ENCODE assay signal across 21 cellular contexts in the genomic region with DNA sequence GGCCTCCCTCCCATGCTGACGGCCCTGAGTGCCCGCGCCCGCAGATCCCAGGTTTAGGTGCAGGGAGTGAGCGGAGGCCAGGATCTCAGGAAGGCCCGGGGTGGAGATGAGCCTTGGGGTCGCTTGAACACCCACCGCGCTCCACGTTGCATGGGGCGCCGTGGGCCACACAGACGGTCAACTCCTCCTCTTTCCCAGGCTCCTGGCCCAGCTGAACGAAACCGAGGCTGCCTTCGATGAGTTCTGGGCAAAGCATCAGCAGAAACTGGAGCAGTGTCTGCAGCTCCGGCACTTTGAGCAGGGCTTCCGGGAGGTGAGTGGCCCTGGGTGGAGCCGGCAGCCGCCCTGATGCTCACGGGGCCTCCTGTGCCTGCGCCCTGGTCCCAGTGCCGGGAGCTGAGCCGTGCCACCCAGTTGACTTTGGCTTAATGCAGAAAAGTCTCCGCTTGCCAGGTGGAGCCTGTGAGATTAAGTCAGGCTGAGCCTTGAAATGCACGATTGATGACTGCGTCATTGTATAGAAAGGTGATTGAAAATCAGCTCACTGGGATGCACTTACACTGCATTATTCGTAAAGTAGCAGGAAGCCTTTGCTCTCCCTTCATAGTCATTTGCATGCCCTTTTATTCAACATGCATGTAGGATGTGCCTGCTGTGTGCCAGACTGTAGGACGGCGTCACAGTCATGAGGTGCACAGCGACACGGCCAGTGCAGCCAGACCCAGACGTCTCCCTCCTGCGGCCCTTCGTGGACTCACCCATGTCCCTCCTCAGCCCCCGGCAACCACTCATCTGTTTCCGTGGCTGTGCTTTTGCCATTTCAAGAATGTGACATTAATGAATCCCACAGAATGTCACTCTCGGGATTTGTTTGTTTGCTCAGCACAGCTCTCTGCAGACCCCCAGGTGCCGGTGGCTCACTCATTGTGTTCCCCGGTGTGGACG. TPM values are rescaled to one million over a fixed set of nuclear protein-coding genes. Genes with fewer than 3 reads are reported as not detected.
DNase-seq lines count a peak whose midpoint lies in the region; FAIRE-seq and TF ChIP-seq lines count a peak whose summit lies in the region.
"Had no signal": no experiment of that assay in that cellular context is flagged by ENCODE, and none has a peak within 500 bp of the region (broad histone marks: within the 10 kb centered on the region; RNA-seq: fewer than 3 reads in every experiment).

No MANE protein-coding gene starts in this region.

- intact Hi-C loops in kidney (cut with DNase I): no loop called here
- intact Hi-C loops in spleen (cut with DNase I; ENCODE audit: low total_unique reads): no loop called here

- H3K27me3 Mint-ChIP-seq in activated naive CD4-positive, alpha-beta T cell treated with anti-CD3 and anti-CD28 coated beads, Interleukin-2, amount 10 ng/mL, durations not matched to agents 7 days and 5 days: no peaks in the 10 kb centered on the region

- no peak overlapping the region for H3K4me3 Mint-ChIP-seq in activated naive CD4-positive, alpha-beta T cell treated with anti-CD3 and anti-CD28 coated beads, Interleukin-2, amount 10 ng/mL, durations not matched to agents 7 days and 5 days
- H3K4me3 Mint-ChIP-seq: CD14-positive monocyte, H9, HFFc6 had no signal

- H3K9ac ChIP-seq in NT2/D1 (ENCODE audit: insufficient read length, low read depth): peak overlapping the region; percentile 21
- no peak overlapping the region for H3K9ac ChIP-seq in kidney (ENCODE audit: low read length in 2 of 2)

- no peak overlapping the region for H3K27ac Mint-ChIP-seq in activated naive CD4-positive, alpha-beta T cell treated with anti-CD3 and anti-CD28 coated beads, Interleukin-2, amount 10 ng/mL, durations not matched to agents 7 days and 5 days
- H3K27ac Mint-ChIP-seq: HFFc6 had no signal

- TF ChIP-seq POLR2A in spleen (IDR thresholded peaks at IDR 0.05) (no peak), GM12891 (IDR thresholded peaks at IDR 0.05; ENCODE audit: low read depth, low read length) (no peak)

- TF ChIP-seq CTCF in kidney (IDR thresholded peaks at IDR 0.05; ENCODE audit: borderline replicate concordance, extremely low read depth, insufficient read depth) (no peak), spleen (IDR thresholded peaks at IDR 0.05 in 8 of 11, conservative IDR thresholded peaks at IDR 0.05 in 3 of 11) (no peak)

- 83 to 93% (median 93%) methylated on average over 37 to 41 of the region's 41 CpGs for WGBS in spleen, 5 donors

- H3K4me3 ChIP-seq in NT2/D1 (ENCODE audit: insufficient read length, low read depth) (no peak overlapping the region), kidney (ENCODE audit: low read length in 2 of 2) (no peak overlapping the region), spleen (no peak overlapping the region)
- H3K4me3 ChIP-seq: SJCRH30 had no signal

- H3K27me3 ChIP-seq in NT2/D1 (ENCODE audit: insufficient read depth, insufficient read length) (no peaks in the 10 kb centered on the region), spleen (replicated peaks in 1 of 7) (no peaks in the 10 kb centered on the region)
- H3K27me3 ChIP-seq: SJCRH30 had no signal

- H3K4me1 ChIP-seq in NT2/D1 (ENCODE audit: insufficient read depth, insufficient read length): peaks cover 5% of the 10 kb centered on the region
- H3K4me1 ChIP-seq in kidney (ENCODE audit: control insufficient read depth in 1 of 2, insufficient read depth in 1 of 2, low read depth in 1 of 2, low read length in 2 of 2): no peaks in the 10 kb centered on the region
- no peaks in the 10 kb centered on the region for H3K4me1 ChIP-seq in spleen
- H3K4me1 ChIP-seq: SJCRH30 had no signal

- H3K36me3 ChIP-seq in NT2/D1 (ENCODE audit: insufficient read depth, insufficient read length, low read length) (no peaks in the 10 kb centered on the region), kidney (ENCODE audit: control insufficient read depth in 1 of 2, insufficient read depth in 2 of 2, low read length in 2 of 2) (peaks cover 0 to 5% of the 10 kb centered on the region in 2 donors), spleen (peaks cover 0 to 28% (median 3%) of the 10 kb centered on the region in 6 donors)
- H3K36me3 ChIP-seq: SJCRH30 had no signal

- H3K4me1 Mint-ChIP-seq in activated naive CD4-positive, alpha-beta T cell treated with anti-CD3 and anti-CD28 coated beads, Interleukin-2, amount 10 ng/mL, durations not matched to agents 7 days and 5 days: no peaks in the 10 kb centered on the region
- H3K4me1 Mint-ChIP-seq: CD14-positive monocyte had no signal

- in situ Hi-C loops in G401 (cut with HindIII; ENCODE audit: low sequenced_read_pairs): no loop called here

- H3K9me3 ChIP-seq in NT2/D1 (ENCODE audit: insufficient read depth, low read length) (no peaks in the 10 kb centered on the region), kidney (ENCODE audit: control insufficient read depth in 1 of 2, low read length in 2 of 2) (no peaks in the 10 kb centered on the region), spleen (peaks cover 0 to 12% (median 0%) of the 10 kb centered on the region in 8 donors)
- H3K9me3 ChIP-seq: SJCRH30 had no signal

- H3K27ac ChIP-seq in kidney (ENCODE audit: low read depth in 2 of 2, low read length in 2 of 2) (no peak overlapping the region), spleen (no peak overlapping the region)
- H3K27ac ChIP-seq: SJCRH30 had no signal

- no peaks in the 10 kb centered on the region for H3K9me3 Mint-ChIP-seq in activated naive CD4-positive, alpha-beta T cell treated with anti-CD3 and anti-CD28 coated beads, Interleukin-2, amount 10 ng/mL, durations not matched to agents 7 days and 5 days
- H3K9me3 Mint-ChIP-seq: HFFc6 had no signal

- CTCF ChIA-PET in activated naive CD4-positive, alpha-beta T cell treated with anti-CD3 and anti-CD28 coated beads, Interleukin-2, amount 10 ng/mL, durations not matched to agents 7 days and 5 days (lab: Charles Lee): no interaction called here

- FAIRE-seq in kidney (lab: Jason Lieb, UNC): no peak
- no peak for FAIRE-seq in GM12891 (lab: Jason Lieb, UNC)
- FAIRE-seq: A204.1 had no signal

- DNase-seq in G401 (ENCODE audit: low spot score): peak; percentile 70
- no peak for DNase-seq in NT2/D1 (ENCODE audit: low read depth, low spot score)
- peak; percentile 60 for DNase-seq in kidney
- peak; percentile 32 for DNase-seq in spleen
- DNase-seq in GM12891 (ENCODE audit: insufficient read length, low spot score): no peak
- no peak for DNase-seq in activated naive CD4-positive, alpha-beta T cell treated with anti-CD3 and anti-CD28 coated beads, Interleukin-2, amount 10 ng/mL, durations not matched to agents 7 days and 5 days
- DNase-seq in effector CD4-positive, alpha-beta T cell: no peak
- DNase-seq: GDM1, H9, HFFc6, KG1, NCI-H1092 treated with DMSO at 0.1 percent for 48 hours, NCI-H1436 treated with DMSO at 0.1 percent for 48 hours, NCI-H2029, NCI-H226, NCI-H510A treated with DMSO at 0.1 percent for 48 hours, NCI-H748 treated with DMSO at 0.1 percent for 48 hours, SJCRH30 had no signal

- no peaks in the 10 kb centered on the region for H3K36me3 Mint-ChIP-seq in activated naive CD4-positive, alpha-beta T cell treated with anti-CD3 and anti-CD28 coated beads, Interleukin-2, amount 10 ng/mL, durations not matched to agents 7 days and 5 days
- H3K36me3 Mint-ChIP-seq: CD14-positive monocyte had no signal

TF ChIP-seq in GM12891, 5 proteins besides CTCF, POLR2A, EP300 and RAD21:
- no peak for TF ChIP-seq POLR2AphosphoS5 (IDR thresholded peaks at IDR 0.05; ENCODE audit: low read depth, low read length)

RNA-seq across cellular contexts. Expression of a gene that starts 35.5 kb away (rescaled TPM):
- total RNA-seq in G401 (2014; rRNA removed; shearing (Covaris generic)): not detected in 2 replicates
- total RNA-seq in kidney (0.16 TPM), spleen (not detected)
- polyA plus RNA-seq in kidney (ENCODE audit: insufficient read depth, low read depth, low replicate concordance) (0.52 TPM), spleen (under 1 TPM in 1 of 3 donors, not detected in 2; 0.03 TPM)
- not detected for polyA plus RNA-seq in GM12891 (2012; ENCODE audit: low read depth, missing spikeins)
- total RNA-seq: HFFc6, SJCRH30 had no signal
- polyA plus RNA-seq: CD14-positive monocyte had no signal

RNA-seq across cellular contexts. Expression of a gene that starts 52.5 kb away (rescaled TPM):
- not detected in 2 replicates for total RNA-seq in G401 (2014; rRNA removed; shearing (Covaris generic))
- total RNA-seq in kidney (5.1 TPM), spleen (1 to 10 TPM; 1.6 to 6.4 (median 3.0) TPM)
- polyA plus RNA-seq in kidney (ENCODE audit: insufficient read depth, low read depth, low replicate concordance) (6.8 TPM), spleen (1 to 10 TPM; 1.8 to 4.2 (median 2.0) TPM)
- not detected for polyA plus RNA-seq in GM12891 (2012; ENCODE audit: low read depth, missing spikeins)
- total RNA-seq: Daoy had no signal
- polyA plus RNA-seq: CD14-positive monocyte had no signal

Comparison
In these comparisons a context has a peak if more than half of its experiments do, and no peak if none do; other contexts are left out.
1. DNase-seq: peak in G401 (single experiment), kidney (single experiment) and spleen (single experiment); none in NT2/D1 (single experiment), GM12891 (single experiment), activated naive CD4-positive, alpha-beta T cell treated with anti-CD3 and anti-CD28 coated beads, Interleukin-2, amount 10 ng/mL, durations not matched to agents 7 days and 5 days (single experiment) and effector CD4-positive, alpha-beta T cell (single experiment).